ENCODE assay signal across 8 cellular contexts in the genomic region with DNA sequence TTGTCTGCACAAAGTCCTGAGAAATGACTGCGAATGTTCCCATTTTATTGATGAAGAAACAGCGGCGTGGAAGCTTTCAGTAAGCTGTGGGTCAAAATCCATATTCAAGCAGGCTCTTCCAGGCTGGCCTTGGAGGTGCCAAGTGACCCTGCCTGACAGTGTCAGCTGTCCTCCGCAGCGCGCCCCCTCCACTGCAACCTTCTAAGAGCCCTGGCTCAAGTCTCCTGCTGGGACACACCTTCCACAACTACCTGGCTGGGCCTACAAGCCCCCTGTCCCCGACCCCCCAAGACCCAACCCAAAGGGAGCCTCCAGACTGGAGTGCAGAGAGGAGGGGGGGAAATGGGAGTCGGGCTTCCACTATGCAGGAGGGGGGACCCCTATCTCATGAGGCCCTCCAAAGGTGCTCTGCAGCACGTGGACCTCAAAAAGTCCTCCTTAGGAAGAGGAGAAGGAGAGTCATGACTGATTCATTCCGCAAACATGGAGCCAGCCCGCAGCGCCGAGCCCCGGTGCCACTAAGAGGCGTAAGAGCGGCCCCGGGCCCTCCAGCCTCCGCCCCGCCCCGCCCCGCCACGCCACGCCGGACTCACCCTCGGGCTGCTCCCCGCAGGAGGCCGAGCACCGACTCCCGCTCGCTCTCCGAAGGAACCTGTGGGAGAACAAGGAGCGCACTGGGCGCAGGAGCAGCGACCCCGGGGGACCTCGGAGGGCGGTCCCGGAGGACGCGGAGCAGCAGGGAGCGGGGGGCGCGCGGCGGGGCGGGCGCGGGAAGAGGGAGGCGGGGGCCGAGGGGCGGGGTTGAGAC. TPM values are rescaled to one million over a fixed set of nuclear protein-coding genes. Genes with fewer than 3 reads are reported as not detected.
DNase-seq lines count a peak whose midpoint lies in the region; ATAC-seq and TF ChIP-seq lines count a peak whose summit lies in the region.

No MANE protein-coding gene starts in this region.

- no CpG with 5 or more reads among the region's 51 CpGs for WGBS in mesendoderm (ENCODE audit: extremely low coverage, insufficient coverage, low lambda C conversion rate)
- WGBS in suprapubic skin = 18% methylated on average over 30 of the region's 51 CpGs

- no peak overlapping the region for H3K27ac Mint-ChIP-seq in effector memory CD8-positive, alpha-beta T cell

- ATAC-seq in effector memory CD8-positive, alpha-beta T cell (replicated peaks) = peak; percentile 31

- H3K9ac ChIP-seq in mesendoderm (ENCODE audit: low read length) = peak overlapping the region; percentile 72

- no peak overlapping the region for H2BK5ac ChIP-seq in mesendoderm (ENCODE audit: low read length)

- H3K18ac ChIP-seq in mesendoderm (ENCODE audit: low read length) = peak overlapping the region; percentile 45

- no peak for TF ChIP-seq EP300 in suprapubic skin (IDR thresholded peaks at IDR 0.05)

- no peaks in the 10 kb centered on the region for H3K4me1 ChIP-seq in mesendoderm (ENCODE audit: control insufficient read depth, low read depth, low read length)
- H3K4me1 ChIP-seq in suprapubic skin = peaks cover 21% of the 10 kb centered on the region

- H3K9me3 ChIP-seq in suprapubic skin = no peaks in the 10 kb centered on the region

- H3K4me3 ChIP-seq in mesendoderm (ENCODE audit: low read length) (peak overlapping the region; percentile 56), suprapubic skin (peak overlapping the region; percentile 73)

- no peak overlapping the region for H2BK120ac ChIP-seq in mesendoderm (ENCODE audit: low read depth, low read length)

- no peaks in the 10 kb centered on the region for H3K36me3 ChIP-seq in mesendoderm (ENCODE audit: control insufficient read depth, insufficient read depth, low read length)
- H3K36me3 ChIP-seq in suprapubic skin = peaks cover 9% of the 10 kb centered on the region

- DNase-seq in AG08395 (ENCODE audit: low spot score) (peak; percentile 88), HCEC 1CT (peak; percentile 84), T-helper 9 cell (peak; percentile 8), mesendoderm (peak; percentile 19), suprapubic skin (ENCODE audit: low spot score in 2 of 2) (peak in 1 of 2 donors; percentile 76), GM19238 (ENCODE audit: insufficient read length, low spot score) (no peak)
- DNase-seq in effector memory CD8-positive, alpha-beta T cell = no peak
- DNase-seq in stimulated activated naive CD4-positive, alpha-beta T cell treated with Interleukin-2 at 50 U/mL for 16 hours (lab: John Stamatoyannopoulos, UW) = no peak

- H3K9me3 Mint-ChIP-seq in effector memory CD8-positive, alpha-beta T cell = no peaks in the 10 kb centered on the region

- no peak overlapping the region for H3K4ac ChIP-seq in mesendoderm (ENCODE audit: low read depth, low read length)

- peaks cover 33 to 48% of the 10 kb centered on the region in 2 donors for H3K27me3 Mint-ChIP-seq in effector memory CD8-positive, alpha-beta T cell

- no peaks in the 10 kb centered on the region for H3K79me2 ChIP-seq in mesendoderm (ENCODE audit: control insufficient read depth, insufficient read depth, low read length)

- H3K23ac ChIP-seq in mesendoderm (ENCODE audit: low read length) = no peak overlapping the region

- H4K8ac ChIP-seq in mesendoderm (ENCODE audit: low read depth, low read length) = no peak overlapping the region

- peaks cover 8 to 12% of the 10 kb centered on the region in 2 donors for H3K4me1 Mint-ChIP-seq in effector memory CD8-positive, alpha-beta T cell (ENCODE audit: low read depth in 2 of 2)

- peak overlapping the region; percentile 67 for H3K4me2 ChIP-seq in mesendoderm (ENCODE audit: low read length)

- H3K79me1 ChIP-seq in mesendoderm (ENCODE audit: low read length) = no peaks in the 10 kb centered on the region

- peak overlapping the region; percentile 86 for H3K56ac ChIP-seq in mesendoderm (ENCODE audit: low read length)

- H2BK15ac ChIP-seq in mesendoderm (replicated peaks; ENCODE audit: low read depth) = no peak overlapping the region

- TF ChIP-seq CTCF in suprapubic skin (IDR thresholded peaks at IDR 0.05) = no peak

- H3K4me3 Mint-ChIP-seq in effector memory CD8-positive, alpha-beta T cell = peak overlapping the region; percentile 84 to 89

- TF ChIP-seq POLR2A in suprapubic skin (IDR thresholded peaks at IDR 0.05) = no peak

- no peak overlapping the region for H3K27ac ChIP-seq in mesendoderm (ENCODE audit: low read depth, low read length)
- H3K27ac ChIP-seq in suprapubic skin = no peak overlapping the region

- no peak overlapping the region for H4K5ac ChIP-seq in mesendoderm (ENCODE audit: low read length)

- no peak overlapping the region for H2AK5ac ChIP-seq in mesendoderm (ENCODE audit: low read length)

- H3K27me3 ChIP-seq in mesendoderm (ENCODE audit: insufficient read depth, low read length, poor library complexity) (peaks cover 2% of the 10 kb centered on the region), suprapubic skin (no peaks in the 10 kb centered on the region)

- no peaks in the 10 kb centered on the region for H3K36me3 Mint-ChIP-seq in effector memory CD8-positive, alpha-beta T cell (ENCODE audit: insufficient read depth)

RNA-seq across cellular contexts. Expression of a gene that starts 0.6 kb away (rescaled TPM):
- polyA plus RNA-seq in mesendoderm (2013, experiment 1 of 2) = 2.2 TPM
- polyA plus RNA-seq in mesendoderm (2013, experiment 2 of 2) = 2.9 TPM
- total RNA-seq in suprapubic skin = 1 to 10 TPM; 5.4 to 8.0 (median 5.9) TPM

RNA-seq across cellular contexts. Expression of a gene that starts 14.6 kb away (rescaled TPM):
- polyA plus RNA-seq in mesendoderm (2013, experiment 1 of 2) = not detected
- not detected for polyA plus RNA-seq in mesendoderm (2013, experiment 2 of 2)
- total RNA-seq in suprapubic skin = 10 to 100 TPM in 2 of 4 donors, 1 to 10 TPM in 2; 6.8 to 21.4 (median 9.5) TPM

RNA-seq across cellular contexts. Expression of a gene that starts 52.1 kb away (rescaled TPM):
- 0.03 TPM for polyA plus RNA-seq in mesendoderm (2013, experiment 1 of 2)
- 0.03 TPM for polyA plus RNA-seq in mesendoderm (2013, experiment 2 of 2)
- total RNA-seq in suprapubic skin = under 1 TPM in 3 of 4 donors, not detected in 1; 0.10 to 0.48 (median 0.13) TPM

RNA-seq across cellular contexts. Expression of a gene that starts 53.6 kb away (rescaled TPM):
- 21.5 TPM for polyA plus RNA-seq in mesendoderm (2013, experiment 1 of 2)
- polyA plus RNA-seq in mesendoderm (2013, experiment 2 of 2) = 21.8 TPM
- total RNA-seq in suprapubic skin = 10 to 100 TPM; 34.8 to 48.5 (median 42.7) TPM

Comparison
In these comparisons a context has a peak if more than half of its experiments do, and no peak if none do; other contexts are left out.
1. DNase-seq: peak in AG08395 (single experiment), HCEC 1CT (single experiment), T-helper 9 cell (single experiment) and mesendoderm (single experiment); none in effector memory CD8-positive, alpha-beta T cell (0 of 3), stimulated activated naive CD4-positive, alpha-beta T cell treated with Interleukin-2 at 50 U/mL for 16 hours (single experiment) and GM19238 (single experiment).